Comparison of ENCODE assay signal across 11 cellular contexts in genomic region chr17:37605813-37606505, GRCh38. TPM values are rescaled to one million over a fixed set of nuclear protein-coding genes. Genes with fewer than 3 reads are reported as not detected.
A peak's percentile ranks its signal among the peaks of the same experiment; 100 is the strongest.
DNase-seq lines count a peak whose midpoint lies in the region; ATAC-seq and TF ChIP-seq lines count a peak whose summit lies in the region.
"Had no signal": no experiment of that assay in that cellular context is flagged by ENCODE, and none has a peak within 500 bp of the region (broad histone marks: within the 10 kb centered on the region; RNA-seq: fewer than 3 reads in every experiment).

No MANE protein-coding gene starts in this region.

- peaks cover 49% of the 10 kb centered on the region for H3K36me3 Mint-ChIP-seq in activated CD4-positive, alpha-beta memory T cell treated with anti-CD3 and anti-CD28 coated beads, Interleukin-2, amount 10 ng/mL, durations not matched to agents 7 days and 5 days (ENCODE audit: low read depth)
- H3K36me3 Mint-ChIP-seq in mesothelial cell of epicardium, result peaks cover 26% of the 10 kb centered on the region

- H3K9me3 ChIP-seq in KOPT-K1 (ENCODE audit: insufficient read depth, low read length, poor library complexity, severe bottlenecking), result no peaks in the 10 kb centered on the region
- H3K9me3 ChIP-seq in mononuclear cell (ENCODE audit: low read depth, low read length), result no peaks in the 10 kb centered on the region

- H3K36me3 ChIP-seq in KOPT-K1 (ENCODE audit: insufficient read depth, low read length), result peaks cover 16% of the 10 kb centered on the region

- no peaks in the 10 kb centered on the region for H3K9me3 Mint-ChIP-seq in activated CD4-positive, alpha-beta memory T cell treated with anti-CD3 and anti-CD28 coated beads, Interleukin-2, amount 10 ng/mL, durations not matched to agents 7 days and 5 days
- H3K9me3 Mint-ChIP-seq in mesothelial cell of epicardium, result peaks cover 8% of the 10 kb centered on the region

- H3K27ac ChIP-seq in KOPT-K1 (ENCODE audit: low read depth, low read length, poor library complexity, severe bottlenecking), result peak overlapping the region; percentile 54

- peaks cover 53% of the 10 kb centered on the region for H3K4me1 ChIP-seq in mononuclear cell (ENCODE audit: insufficient read depth, low read length)

- CTCF ChIA-PET in activated CD4-positive, alpha-beta memory T cell treated with anti-CD3 and anti-CD28 coated beads, Interleukin-2, amount 10 ng/mL, durations not matched to agents 7 days and 5 days (lab: Charles Lee), result interaction anchor here (1.0 to 1.4 kb wide), 2 partner anchors 11 to 208 kb away, joined by 3 to 4 read pairs; no protein-coding TSS in a partner anchor

- peak overlapping the region; percentile 72 for H3K4me3 Mint-ChIP-seq in activated CD4-positive, alpha-beta memory T cell treated with anti-CD3 and anti-CD28 coated beads, Interleukin-2, amount 10 ng/mL, durations not matched to agents 7 days and 5 days
- H3K4me3 Mint-ChIP-seq in mesothelial cell of epicardium, result no peak overlapping the region

- ATAC-seq in HG03432 (IDR thresholded peaks at IDR 0.05; ENCODE audit: unreplicated experiment), result no peak
- no peak for ATAC-seq in HG02981 (IDR thresholded peaks at IDR 0.05; ENCODE audit: unreplicated experiment)

- no peaks in the 10 kb centered on the region for H3K27me3 ChIP-seq in mononuclear cell (ENCODE audit: insufficient read depth, low read length)

- peak overlapping the region; percentile 90 for H3K27ac Mint-ChIP-seq in activated CD4-positive, alpha-beta memory T cell treated with anti-CD3 and anti-CD28 coated beads, Interleukin-2, amount 10 ng/mL, durations not matched to agents 7 days and 5 days
- no peak overlapping the region for H3K27ac Mint-ChIP-seq in mesothelial cell of epicardium

- TF ChIP-seq CTCF in mesothelial cell of epicardium (IDR thresholded peaks at IDR 0.05; ENCODE audit: unreplicated experiment), result no peak

- peaks cover 56% of the 10 kb centered on the region for H3K4me1 Mint-ChIP-seq in activated CD4-positive, alpha-beta memory T cell treated with anti-CD3 and anti-CD28 coated beads, Interleukin-2, amount 10 ng/mL, durations not matched to agents 7 days and 5 days
- peaks cover 19% of the 10 kb centered on the region for H3K4me1 Mint-ChIP-seq in mesothelial cell of epicardium

- DNase-seq in CD1c-positive myeloid dendritic cell (ENCODE audit: extremely low spot score), result peak; percentile 36
- peak; percentile 63 for DNase-seq in activated CD4-positive, alpha-beta memory T cell treated with anti-CD3 and anti-CD28 coated beads, Interleukin-2, amount 10 ng/mL, durations not matched to agents 7 days and 5 days
- DNase-seq in mesothelial cell of epicardium (ENCODE audit: low spot score in 2 of 2, unreplicated experiment in 2 of 2), result no peak
- no peak for DNase-seq in NCI-H345 treated with DMSO at 0.1 percent for 48 hours (lab: John Stamatoyannopoulos, UW; ENCODE audit: unreplicated experiment)
- DNase-seq: amygdala, DMS79, posterior cingulate gyrus had no signal

- peak overlapping the region; percentile 5 for H3K4me3 ChIP-seq in mononuclear cell (ENCODE audit: low read length)

- H3K27me3 Mint-ChIP-seq in activated CD4-positive, alpha-beta memory T cell treated with anti-CD3 and anti-CD28 coated beads, Interleukin-2, amount 10 ng/mL, durations not matched to agents 7 days and 5 days, result no peaks in the 10 kb centered on the region
- H3K27me3 Mint-ChIP-seq in mesothelial cell of epicardium (ENCODE audit: low read depth), result no peaks in the 10 kb centered on the region

- POLR2A ChIA-PET in activated CD4-positive, alpha-beta memory T cell treated with anti-CD3 and anti-CD28 coated beads, Interleukin-2, amount 10 ng/mL, durations not matched to agents 7 days and 5 days (lab: Charles Lee), result interaction anchor here (0.6 to 2.3 kb wide), 8 partner anchors 9 to 247 kb away, joined by 3 to 7 read pairs (median 4); partner anchors contain the start of genes ACACA and TADA2A

RNA-seq across cellular contexts. Expression of gene SYNRG, which starts 3.3 kb away (rescaled TPM):
- total RNA-seq in activated CD4-positive, alpha-beta memory T cell treated with anti-CD3 and anti-CD28 coated beads, Interleukin-2, amount 10 ng/mL, durations not matched to agents 7 days and 5 days, result 100 to 1,000 TPM; 106 to 113 TPM
- total RNA-seq in mononuclear cell, result 46.7 TPM
- total RNA-seq in mesothelial cell of epicardium, result 54.3 to 56.3 TPM (median 56.2 TPM) in 3 replicates

RNA-seq across cellular contexts. Expression of gene DDX52, which starts 37.3 kb away (rescaled TPM):
- total RNA-seq in activated CD4-positive, alpha-beta memory T cell treated with anti-CD3 and anti-CD28 coated beads, Interleukin-2, amount 10 ng/mL, durations not matched to agents 7 days and 5 days, result 10 to 100 TPM; 26.3 to 28.0 TPM
- total RNA-seq in mononuclear cell (30.0 TPM), mesothelial cell of epicardium (45.8 to 49.0 TPM (median 48.3 TPM) in 3 replicates)

Comparison
In these comparisons a context has a peak if more than half of its experiments do, and no peak if none do; other contexts are left out.
1. DNase-seq: peak in CD1c-positive myeloid dendritic cell (single experiment) and activated CD4-positive, alpha-beta memory T cell treated with anti-CD3 and anti-CD28 coated beads, Interleukin-2, amount 10 ng/mL, durations not matched to agents 7 days and 5 days (single experiment); none in mesothelial cell of epicardium (0 of 2) and NCI-H345 treated with DMSO at 0.1 percent for 48 hours (single experiment).